Comparison of ENCODE assay signal across 20 cellular contexts in genomic region chr5:71874521-71874920, GRCh38.
A peak's percentile ranks its signal among the peaks of the same experiment; 100 is the strongest.
DNase-seq lines count a peak whose midpoint lies in the region; ATAC-seq and TF ChIP-seq lines count a peak whose summit lies in the region.
"Had no signal": no experiment of that assay in that cellular context is flagged by ENCODE, and none has a peak within 500 bp of the region (broad histone marks: within the 10 kb centered on the region; RNA-seq: fewer than 3 reads in every experiment).

No MANE protein-coding gene starts in this region.

- H3K27me3 ChIP-seq in WERI-Rb-1 (ENCODE audit: insufficient read depth, low read depth, severe bottlenecking) (no peaks in the 10 kb centered on the region), thoracic aorta (replicated peaks; ENCODE audit: insufficient read depth) (no peaks in the 10 kb centered on the region), left lung (peaks cover 0 to 2% of the 10 kb centered on the region in 2 donors)

- peak overlapping the region; percentile 91 for H3K27ac ChIP-seq in WERI-Rb-1
- H3K27ac ChIP-seq in thoracic aorta, result peak overlapping the region; percentile 3 to 49
- no peak overlapping the region for H3K27ac ChIP-seq in left lung
- H3K27ac ChIP-seq: C4-2B, HL-60 had no signal

- H3K4me3 ChIP-seq in WERI-Rb-1 (ENCODE audit: low read depth, low read length) (no peak overlapping the region), thoracic aorta (no peak overlapping the region), left lung (no peak overlapping the region)
- H3K4me3 ChIP-seq: GM12878 had no signal

- no peak for TF ChIP-seq CTCF in WERI-Rb-1 (IDR thresholded peaks at IDR 0.05; ENCODE audit: low read depth, low read length)
- no peak for TF ChIP-seq CTCF in mesothelial cell of epicardium (IDR thresholded peaks at IDR 0.05; ENCODE audit: unreplicated experiment)
- no peak for TF ChIP-seq CTCF in thoracic aorta (IDR thresholded peaks at IDR 0.05)
- TF ChIP-seq CTCF in left lung (IDR thresholded peaks at IDR 0.05), result no peak

- DNase-seq in G401 (ENCODE audit: low spot score), result peak; percentile 13
- DNase-seq in WERI-Rb-1, result no peak
- no peak for DNase-seq in mesothelial cell of epicardium (ENCODE audit: low spot score in 2 of 2, unreplicated experiment in 2 of 2)
- no peak for DNase-seq in thoracic aorta (ENCODE audit: low spot score)
- no peak for DNase-seq in left lung
- DNase-seq in stimulated activated CD4-positive, alpha-beta T cell treated with anti-CD3 and anti-CD28 coated beads, Interleukin-4, amount 100 ng/mL, for 1 hour, result no peak
- DNase-seq in DMS153 treated with DMSO at 0.1 percent for 48 hours (lab: John Stamatoyannopoulos, UW; ENCODE audit: unreplicated experiment), result no peak
- no peak for DNase-seq in stimulated activated CD4-positive, alpha-beta T cell treated with anti-CD3 and anti-CD28 coated beads, Interleukin-4, amount 100 ng/mL, for 4 hours
- DNase-seq: AML-193; Caco-2; CD4-positive, alpha-beta T cell; DMS153; DMS79 treated with DMSO at 0.1 percent for 48 hours; GOT3; H7; HFFc6 had no signal

- H3K4me1 Mint-ChIP-seq in mesothelial cell of epicardium, result peaks cover 14% of the 10 kb centered on the region

- H3K36me3 Mint-ChIP-seq in mesothelial cell of epicardium, result no peaks in the 10 kb centered on the region

- no peak for ATAC-seq in thoracic aorta (ENCODE audit: insufficient number of reproducible peaks, low FRiP score, low read depth)
- no peak for ATAC-seq in left lung
- ATAC-seq: GM12878, HCT116 had no signal

- intact Hi-C loops in left lung (cut with DNase I), result no loop called here

- H3K27me3 Mint-ChIP-seq in mesothelial cell of epicardium (ENCODE audit: low read depth), result no peaks in the 10 kb centered on the region

- H3K27ac Mint-ChIP-seq in mesothelial cell of epicardium, result peak overlapping the region; percentile 68
- H3K27ac Mint-ChIP-seq: CD4-positive, alpha-beta T cell; HFFc6 had no signal

- in situ Hi-C loops in G401 (cut with HindIII; ENCODE audit: low sequenced_read_pairs), result no loop called here

- peaks cover 22% of the 10 kb centered on the region for H3K9me3 Mint-ChIP-seq in mesothelial cell of epicardium
- H3K9me3 Mint-ChIP-seq: CD4-positive, alpha-beta T cell; HFFc6 had no signal

- H3K4me3 Mint-ChIP-seq in mesothelial cell of epicardium, result no peak overlapping the region
- H3K4me3 Mint-ChIP-seq: CD4-positive, alpha-beta T cell; HFFc6 had no signal

- H3K36me3 ChIP-seq in WERI-Rb-1 (no peaks in the 10 kb centered on the region), thoracic aorta (no peaks in the 10 kb centered on the region), left lung (no peaks in the 10 kb centered on the region)

- H3K9me3 ChIP-seq in WERI-Rb-1 (ENCODE audit: severe bottlenecking) (peaks cover 12% of the 10 kb centered on the region), thoracic aorta (no peaks in the 10 kb centered on the region), left lung (peaks cover 0 to 4% of the 10 kb centered on the region in 2 donors)
- H3K9me3 ChIP-seq: Caco-2 had no signal

- H3K4me1 ChIP-seq in thoracic aorta (ENCODE audit: control insufficient read depth in 1 of 2, low read depth in 2 of 2) (peaks cover 3 to 8% of the 10 kb centered on the region in 2 donors), left lung (no peaks in the 10 kb centered on the region)
- H3K4me1 ChIP-seq: Caco-2 had no signal

Comparison
In these comparisons a context has a peak if more than half of its experiments do, and no peak if none do; other contexts are left out.
1. H3K27ac ChIP-seq: peak in WERI-Rb-1 (single experiment) and thoracic aorta (2 of 2); none in left lung (0 of 2).